In the genomic region with DNA sequence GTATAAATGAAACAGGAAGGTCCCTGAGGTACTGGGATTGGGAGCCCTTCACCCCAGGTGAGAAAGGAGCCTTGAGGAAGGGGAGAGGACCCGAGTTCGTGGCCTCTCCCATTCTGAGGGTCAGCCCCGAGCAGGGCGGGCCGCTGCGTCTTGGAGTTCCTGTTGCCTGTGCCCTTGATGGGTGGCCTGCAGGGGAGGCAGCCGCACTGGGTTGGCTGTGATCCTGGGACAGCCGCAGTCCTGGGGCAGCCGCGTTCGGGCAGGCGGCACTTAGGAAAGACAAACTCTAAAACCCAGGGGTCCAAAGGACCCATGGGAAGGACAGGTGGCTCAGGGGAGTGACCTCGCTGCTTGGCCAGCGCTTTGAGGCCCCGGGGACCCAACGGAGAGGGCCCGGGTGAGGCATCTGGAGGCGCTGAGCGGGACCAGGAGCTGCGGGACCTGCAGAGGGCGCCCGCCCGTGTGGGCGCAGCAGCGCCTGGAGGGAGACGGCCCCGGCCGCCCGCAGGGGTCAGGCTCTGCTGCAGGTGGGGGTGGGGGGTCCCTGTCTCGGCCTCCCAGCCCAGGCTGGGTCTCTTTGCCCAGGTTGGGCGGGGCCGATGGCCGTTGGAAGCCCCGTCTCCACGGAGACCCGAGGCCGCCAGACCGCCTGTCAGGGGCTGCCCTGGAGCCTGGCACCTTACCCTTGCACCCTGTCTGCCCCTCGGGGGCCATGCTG, we compare ENCODE assay signal across 7 cellular contexts.
DNase-seq lines count a peak whose midpoint lies in the region; ATAC-seq and TF ChIP-seq lines count a peak whose summit lies in the region.

No MANE protein-coding gene starts in this region.

- H3K36me3 ChIP-seq in H7 (replicated peaks; ENCODE audit: control insufficient read depth, insufficient read depth, low read length) = no peaks in the 10 kb centered on the region
- no peaks in the 10 kb centered on the region for H3K36me3 ChIP-seq in endodermal cell (ENCODE audit: control insufficient read depth, insufficient read depth, low read length)
- no peaks in the 10 kb centered on the region for H3K36me3 ChIP-seq in mucosa of stomach (ENCODE audit: control insufficient read depth, insufficient read depth, low read length)
- H3K36me3 ChIP-seq in aorta (ENCODE audit: control insufficient read depth in 1 of 2, insufficient read depth in 2 of 2, low read length in 1 of 2) = no peaks in the 10 kb centered on the region

- H3K4me1 Mint-ChIP-seq in activated B cell treated with CpG ODN at 0.5 μM for 24 hours (peaks cover 10% of the 10 kb centered on the region), endodermal cell (peaks cover 11% of the 10 kb centered on the region)

- CTCF ChIA-PET in activated B cell treated with CpG ODN at 0.5 μM for 24 hours (lab: Charles Lee) = interaction anchor here (0.6 kb wide), 1 partner anchor 10 kb away, joined by 3 read pairs; no protein-coding TSS in a partner anchor

- H3K4me1 ChIP-seq in endodermal cell (ENCODE audit: control insufficient read depth, insufficient read depth, low read length) (no peaks in the 10 kb centered on the region), mucosa of stomach (ENCODE audit: control insufficient read depth, insufficient read depth, low read length) (peaks cover 17% of the 10 kb centered on the region), aorta (ENCODE audit: control insufficient read depth in 1 of 2, insufficient read depth in 2 of 2, low read length in 2 of 2) (no peaks in the 10 kb centered on the region)

- H3K9ac ChIP-seq in endodermal cell (ENCODE audit: extremely low read depth, low read length, poor library complexity, severe bottlenecking) (no peak overlapping the region), mucosa of stomach (ENCODE audit: low read length) (peak overlapping the region; percentile 43)

- POLR2A ChIA-PET in activated B cell treated with CpG ODN at 0.5 μM for 24 hours (lab: Charles Lee) = no interaction called here

- peak; percentile 94 for DNase-seq in H7
- peak; percentile 39 for DNase-seq in activated B cell treated with CpG ODN at 0.5 μM for 24 hours
- DNase-seq in endodermal cell = peak; percentile 92
- peak; percentile 61 to 83 for DNase-seq in aorta
- DNase-seq in NCI-H2107 treated with DMSO at 0.1 percent for 48 hours (lab: John Stamatoyannopoulos, UW; ENCODE audit: unreplicated experiment) = no peak

- 24 to 26% methylated on average over 32 to 39 of the region's 39 CpGs for WGBS in endodermal cell (ENCODE audit: insufficient coverage in 1 of 2, insufficient read length in 1 of 2), 2 experiments
- WGBS in aorta, 2 donors = 7 to 25% methylated on average over 37 to 39 of the region's 39 CpGs

- H3K36me3 Mint-ChIP-seq in activated B cell treated with CpG ODN at 0.5 μM for 24 hours (ENCODE audit: low read depth) = no peaks in the 10 kb centered on the region
- no peaks in the 10 kb centered on the region for H3K36me3 Mint-ChIP-seq in endodermal cell (ENCODE audit: low read depth)

- H3K27ac Mint-ChIP-seq in activated B cell treated with CpG ODN at 0.5 μM for 24 hours (no peak overlapping the region), endodermal cell (peak overlapping the region; percentile 9)

- intact Hi-C loops in activated B cell treated with CpG ODN at 0.5 μM for 24 hours (cut with micrococcal nuclease) = no loop called here
- intact Hi-C loops in aorta (cut with DNase I) = no loop called here

- H3K27me3 Mint-ChIP-seq in activated B cell treated with CpG ODN at 0.5 μM for 24 hours (peaks cover 27% of the 10 kb centered on the region), endodermal cell (ENCODE audit: insufficient read depth) (peaks cover 13% of the 10 kb centered on the region)

- TF ChIP-seq CTCF in activated B cell treated with CpG ODN at 0.5 μM for 24 hours (IDR thresholded peaks at IDR 0.05) = no peak
- TF ChIP-seq CTCF in endodermal cell (conservative IDR thresholded peaks at IDR 0.05) = peak; percentile 78

- no peaks in the 10 kb centered on the region for H3K9me3 Mint-ChIP-seq in activated B cell treated with CpG ODN at 0.5 μM for 24 hours
- H3K9me3 Mint-ChIP-seq in endodermal cell = peaks cover 11% of the 10 kb centered on the region

- peak overlapping the region; percentile 48 for H3K4me3 ChIP-seq in H7 (ENCODE audit: insufficient read depth, low read depth, low read length)
- H3K4me3 ChIP-seq in endodermal cell (ENCODE audit: low read length) = no peak overlapping the region
- H3K4me3 ChIP-seq in mucosa of stomach (ENCODE audit: low read length) = no peak overlapping the region
- H3K4me3 ChIP-seq in aorta (ENCODE audit: low read length in 2 of 2) = no peak overlapping the region

- H3K4me3 Mint-ChIP-seq in activated B cell treated with CpG ODN at 0.5 μM for 24 hours (peak overlapping the region; percentile 72), endodermal cell (peak overlapping the region; percentile 38)

- H3K27me3 ChIP-seq in H7 (ENCODE audit: control insufficient read depth, insufficient read depth, low read length) = no peaks in the 10 kb centered on the region
- H3K27me3 ChIP-seq in endodermal cell (ENCODE audit: control insufficient read depth, insufficient read depth, low read length, poor library complexity, severe bottlenecking) = no peaks in the 10 kb centered on the region
- H3K27me3 ChIP-seq in mucosa of stomach (ENCODE audit: control insufficient read depth, insufficient read depth, low read length) = peaks cover 15% of the 10 kb centered on the region
- H3K27me3 ChIP-seq in aorta (ENCODE audit: control insufficient read depth in 1 of 2, insufficient read depth in 2 of 2, low read length in 1 of 2) = no peaks in the 10 kb centered on the region

- ATAC-seq in activated B cell treated with CpG ODN at 0.5 μM for 24 hours (ENCODE audit: low read depth) = peak; percentile 74
- ATAC-seq in aorta (ENCODE audit: low FRiP score) = peak; percentile 62
- ATAC-seq in HG02798 (IDR thresholded peaks at IDR 0.05; ENCODE audit: poor library complexity, unreplicated experiment) = no peak

- H3K9me3 ChIP-seq in endodermal cell (ENCODE audit: control insufficient read depth, low read length) (no peaks in the 10 kb centered on the region), mucosa of stomach (ENCODE audit: control insufficient read depth, low read length) (no peaks in the 10 kb centered on the region), aorta (ENCODE audit: control insufficient read depth, low read length) (no peaks in the 10 kb centered on the region)

- no peak overlapping the region for H3K27ac ChIP-seq in endodermal cell (ENCODE audit: low read depth, low read length)
- no peak overlapping the region for H3K27ac ChIP-seq in aorta (ENCODE audit: low read depth in 1 of 2, low read length in 2 of 2)
